Comparison of ENCODE assay signal across 1 cellular context in genomic region chr6:119620846-119621570, GRCh38.
TF ChIP-seq lines count a peak whose summit lies in the region.

No MANE protein-coding gene starts in this region.

TF ChIP-seq in IMR-90, 13 proteins besides CTCF, POLR2A, EP300 and RAD21:
- TF ChIP-seq CEBPB (IDR thresholded peaks at IDR 0.05; ENCODE audit: low read depth, low read length) (no peak), FOS (IDR thresholded peaks at IDR 0.05; ENCODE audit: low read depth, low read length) (0 out of 2 replicates have a peak, but pooled peaks have one; percentile 35)
